In genomic region chr11:119741369-119742262, GRCh38 we compare ENCODE assay signal across 8 cellular contexts. TPM values are rescaled to one million over a fixed set of nuclear protein-coding genes. Genes with fewer than 3 reads are reported as not detected.
DNase-seq lines count a peak whose midpoint lies in the region; ATAC-seq and TF ChIP-seq lines count a peak whose summit lies in the region.

No MANE protein-coding gene starts in this region.

- no peaks in the 10 kb centered on the region for H3K27me3 ChIP-seq in MG63

- peak in 11 of 14 donors; percentile 6 to 83 (median 63) for DNase-seq in C1 segment of cervical spinal cord (lab: John Stamatoyannopoulos, UW)
- DNase-seq in cardiac fibroblast (ENCODE audit: low read depth in 2 of 2), result peak; percentile 25
- DNase-seq in left colon, result peak in 1 of 2 donors; percentile 81
- DNase-seq in stimulated activated CD4-positive, alpha-beta T cell treated with anti-CD3 and anti-CD28 coated beads, TNF-alpha, amount 100 ng/mL, for 4 hours (ENCODE audit: low read depth in 3 of 3), result peak; percentile 24 to 41 (median 32)
- DNase-seq in MG63, result no peak
- DNase-seq in NCI-H2029 treated with DMSO at 0.1 percent for 48 hours (lab: John Stamatoyannopoulos, UW), result no peak

- H3K4me3 ChIP-seq in cardiac fibroblast (replicated peaks in 1 of 2; ENCODE audit: low read depth in 2 of 2, low read length in 2 of 2) (no peak overlapping the region), MG63 (no peak overlapping the region)

- no peaks in the 10 kb centered on the region for H3K9me3 ChIP-seq in MG63

- intact Hi-C loops in left colon (cut with DNase I, micrococcal nuclease), result no loop called here

- H3K36me3 ChIP-seq in MG63, result no peaks in the 10 kb centered on the region

- ATAC-seq in HG03045 (IDR thresholded peaks at IDR 0.05; ENCODE audit: unreplicated experiment) (peak; percentile 48), left colon (peak; percentile 36)
- peak; percentile 57 to 65 for ATAC-seq in activated CD4-positive, CD25-positive, alpha-beta regulatory T cell treated with anti-CD3 and anti-CD28 coated beads, Interleukin-2, amount 50 U/mL, for 24 hours

- TF ChIP-seq CTCF in cardiac fibroblast (IDR thresholded peaks at IDR 0.05; ENCODE audit: low read depth, low read length), result peak; percentile 78

RNA-seq across cellular contexts. Expression of gene NECTIN1, which starts 12.6 kb away (rescaled TPM):
- 10 to 100 TPM; 43.9 to 44.1 TPM for total RNA-seq in left colon
- 2.2 and 5.3 TPM in 2 replicates for total RNA-seq in MG63 (2014; rRNA removed; shearing (Covaris generic); ENCODE audit: low replicate concordance)

Comparison
In these comparisons a context has a peak if more than half of its experiments do, and no peak if none do; other contexts are left out.
1. DNase-seq: peak in C1 segment of cervical spinal cord (11 of 14), cardiac fibroblast (2 of 2) and stimulated activated CD4-positive, alpha-beta T cell treated with anti-CD3 and anti-CD28 coated beads, TNF-alpha, amount 100 ng/mL, for 4 hours (3 of 3); none in MG63 (single experiment) and NCI-H2029 treated with DMSO at 0.1 percent for 48 hours (single experiment).
2. Peak in every context shown above with its lines, with median percentiles within 50 percentile points of each other: ATAC-seq.